Comparison of ENCODE assay signal across 24 cellular contexts in the genomic region with DNA sequence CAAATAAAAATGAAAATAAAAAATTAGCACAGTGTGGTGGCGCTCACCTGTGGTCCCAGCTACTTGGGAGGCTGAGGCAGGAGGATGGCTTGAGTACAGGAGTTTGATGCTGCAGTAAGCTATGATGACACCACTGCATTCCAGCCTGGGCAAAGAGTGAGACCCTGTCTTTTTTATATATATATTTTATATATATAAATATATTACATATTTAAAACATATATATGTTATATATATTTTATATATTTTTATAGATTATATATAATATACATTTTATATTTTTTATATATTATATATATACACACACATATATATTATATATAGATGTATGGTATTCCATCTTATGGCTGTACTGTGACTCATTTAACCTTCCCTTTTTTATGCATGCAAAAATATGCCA.
DNase-seq lines count a peak whose midpoint lies in the region; ATAC-seq, FAIRE-seq and TF ChIP-seq lines count a peak whose summit lies in the region.
"Had no signal": no experiment of that assay in that cellular context is flagged by ENCODE, and none has a peak within 500 bp of the region (broad histone marks: within the 10 kb centered on the region; RNA-seq: fewer than 3 reads in every experiment).

No MANE protein-coding gene starts in this region.

- no peak for TF ChIP-seq CTCF in pancreas (IDR thresholded peaks at IDR 0.05)

- intact Hi-C loops in pancreas (cut with DNase I): no loop called here

- H3K4me1 ChIP-seq in pancreas: no peaks in the 10 kb centered on the region
- H3K4me1 ChIP-seq: BE2C had no signal

- no peaks in the 10 kb centered on the region for H3K27me3 ChIP-seq in pancreas
- H3K27me3 ChIP-seq: BE2C, BLaER1 had no signal

- no peaks in the 10 kb centered on the region for H3K36me3 ChIP-seq in pancreas
- H3K36me3 ChIP-seq: BE2C, BLaER1 had no signal

- H3K9me3 ChIP-seq in pancreas: no peaks in the 10 kb centered on the region
- H3K9me3 ChIP-seq: BE2C, BLaER1 had no signal

- H3K4me3 ChIP-seq in pancreas: no peak overlapping the region
- H3K4me3 ChIP-seq: BLaER1 had no signal

- no peak overlapping the region for H3K27ac ChIP-seq in pancreas
- H3K27ac ChIP-seq: 22Rv1, BLaER1 had no signal

- ATAC-seq in pancreas (no peak), GM18858 (IDR thresholded peaks at IDR 0.05; ENCODE audit: unreplicated experiment) (no peak)

- WGBS in pancreas, 2 donors: 83 to 89% methylated on average over 1 of the region's 1 CpG

- no peak for DNase-seq in RCC 7860 (ENCODE audit: low spot score)
- DNase-seq in pancreas: no peak
- DNase-seq in NCI-H1105 (lab: John Stamatoyannopoulos, UW): no peak
- DNase-seq in stimulated activated CD4-positive, alpha-beta T cell treated with anti-CD3 and anti-CD28 coated beads, Interleukin-12 subunit alpha, Interleukin-12 subunit beta, amount 100 ng/mL, for 4 hours: no peak
- DNase-seq: ACHN; BE2C; C1 segment of cervical spinal cord; CD4-positive, alpha-beta memory T cell; CD4-positive, CD25-positive, alpha-beta regulatory T cell; CD8-positive, alpha-beta memory T cell; COR-L47; DMS 273 treated with DMSO at 0.1 percent for 48 hours; DMS153; DMS53; DMS79; DND-41; EL; GF-D8 had no signal

- peak; percentile 57 for FAIRE-seq in A204.1 (lab: Jason Lieb, UNC)
- peak; percentile 78 for FAIRE-seq in RCC 7860 (lab: Jason Lieb, UNC)
- peak; percentile 31 for FAIRE-seq in TTC549 (lab: Jason Lieb, UNC)
- peak; percentile 68 for FAIRE-seq in pancreas (lab: Jason Lieb, UNC)
- FAIRE-seq: GM12891 had no signal
